8 cellular contexts compared by ENCODE assay signal in genomic region chr14:73058224-73058922, GRCh38. TPM values are rescaled to one million over a fixed set of nuclear protein-coding genes. Genes with fewer than 3 reads are reported as not detected.
DNase-seq lines count a peak whose midpoint lies in the region; ATAC-seq and TF ChIP-seq lines count a peak whose summit lies in the region.

TSS of gene RBM25 (plus strand) at chr14:73058534. CDS start at chr14:73071642, 13,108 bp downstream.

- H4K20me1 ChIP-seq in HCT116 (ENCODE audit: insufficient read depth) (peaks cover 19% of the 10 kb centered on the region; the same call in 1 of the 2 replicates), MM.1S (ENCODE audit: insufficient read depth, low read length) (no peaks in the 10 kb centered on the region; the same call in 1 of the 2 replicates)

- peaks cover 25% of the 10 kb centered on the region for H3K4me1 Mint-ChIP-seq in nephron progenitor cell
- H3K4me1 Mint-ChIP-seq in stimulated activated naive CD8-positive, alpha-beta T cell treated with anti-CD3 and anti-CD28 coated beads, Interleukin-15, amount 100 ng/mL, for 72 hours = peaks cover 27% of the 10 kb centered on the region

- no peaks in the 10 kb centered on the region for H3K9me3 Mint-ChIP-seq in nephron progenitor cell
- no peaks in the 10 kb centered on the region for H3K9me3 Mint-ChIP-seq in stimulated activated naive CD8-positive, alpha-beta T cell treated with anti-CD3 and anti-CD28 coated beads, Interleukin-15, amount 100 ng/mL, for 72 hours

- no peak within 1 kb of the TSS for H3K4me3 Mint-ChIP-seq in nephron progenitor cell
- H3K4me3 Mint-ChIP-seq in stimulated activated naive CD8-positive, alpha-beta T cell treated with anti-CD3 and anti-CD28 coated beads, Interleukin-15, amount 100 ng/mL, for 72 hours = no peak within 1 kb of the TSS

- H3K4me1 ChIP-seq in HCT116 (ENCODE audit: control insufficient read depth in 1 of 2, insufficient read depth in 2 of 2, low read length in 2 of 2) (peaks cover 7 to 17% of the 10 kb centered on the region in 2 experiments), MM.1S (ENCODE audit: low read length) (no peaks in the 10 kb centered on the region)

- intact Hi-C loops in HCT116 (cut with micrococcal nuclease) = no loop called here

- DNase-seq in GDM1 (lab: John Stamatoyannopoulos, UW) (peak; percentile 97), HCT116 (ENCODE audit: low read depth, low spot score) (peak; percentile 99), MM.1S (peak; percentile 92), SHP77 treated with DMSO at 0.1 percent for 48 hours (lab: John Stamatoyannopoulos, UW) (peak; percentile 97), fibroblast of the conjunctiva (ENCODE audit: low read depth) (peak; percentile 98), nephron progenitor cell (peak; percentile 93)
- DNase-seq in activated effector memory CD4-positive, alpha-beta T cell treated with anti-CD3 and anti-CD28 coated beads, Interleukin-2, amount 50 U/mL, for 16 hours = peak; percentile 98
- peak; percentile 96 to 97 for DNase-seq in stimulated activated naive CD8-positive, alpha-beta T cell treated with anti-CD3 and anti-CD28 coated beads, Interleukin-15, amount 100 ng/mL, for 72 hours

- H3K27ac Mint-ChIP-seq in nephron progenitor cell = peak within 1 kb of the TSS; percentile 19
- no peak within 1 kb of the TSS for H3K27ac Mint-ChIP-seq in stimulated activated naive CD8-positive, alpha-beta T cell treated with anti-CD3 and anti-CD28 coated beads, Interleukin-15, amount 100 ng/mL, for 72 hours

- H3K9me3 ChIP-seq in HCT116 (ENCODE audit: control insufficient read depth in 1 of 2, insufficient read depth in 1 of 2, low read depth in 1 of 2, low read length in 2 of 2) (no peaks in the 10 kb centered on the region), MM.1S (replicated peaks; ENCODE audit: insufficient read depth, low read length) (no peaks in the 10 kb centered on the region)

- ATAC-seq in HCT116 = peak; percentile 93
- ATAC-seq in stimulated activated naive CD8-positive, alpha-beta T cell treated with anti-CD3 and anti-CD28 coated beads, Interleukin-15, amount 100 ng/mL, for 72 hours = peak; percentile 99

- H3K27ac ChIP-seq in HCT116 (ENCODE audit: low read depth, low read length) (peak within 1 kb of the TSS; percentile 84), MM.1S (ENCODE audit: low read length) (peak within 1 kb of the TSS; percentile 86)

- RAD21 ChIA-PET in HCT116 (lab: Charles Lee; ENCODE audit: low non-redundant PET in 1 of 2, low total read pairs in 2 of 2, uncharacterized antibody in 2 of 2, unreplicated experiment in 2 of 2) = no interaction called here

- H2AFZ ChIP-seq in HCT116 (ENCODE audit: low read depth, low read length, poor library complexity, severe bottlenecking) (peak within 1 kb of the TSS; percentile 58), MM.1S (ENCODE audit: low read length) (peak within 1 kb of the TSS; percentile 78)

- CTCF ChIA-PET in HCT116 (lab: Charles Lee) = no interaction called here

- no peak for TF ChIP-seq CTCF in HCT116 (IDR thresholded peaks at IDR 0.05 in 2 of 3, conservative IDR thresholded peaks at IDR 0.05 in 1 of 3; ENCODE audit: borderline replicate concordance in 1 of 3, insufficient read depth in 1 of 3, low read depth in 2 of 3, low read length in 2 of 3)
- no peak for TF ChIP-seq CTCF in MM.1S (IDR thresholded peaks at IDR 0.05; ENCODE audit: low read length)
- no peak for TF ChIP-seq CTCF in nephron progenitor cell (IDR thresholded peaks at IDR 0.05)

- peak within 1 kb of the TSS; percentile 90 for H3K9ac ChIP-seq in HCT116 (ENCODE audit: low read length)
- H3K9ac ChIP-seq in MM.1S (ENCODE audit: low read length) = peak within 1 kb of the TSS; percentile 84

- H3K4me3 ChIP-seq in HCT116 (replicated peaks in 1 of 2; ENCODE audit: low read depth in 1 of 2, low read length in 2 of 2) (peak within 1 kb of the TSS; percentile 80 to 98), MM.1S (ENCODE audit: low read length) (peak within 1 kb of the TSS; percentile 79)

- TF ChIP-seq POLR2A in HCT116 (IDR thresholded peaks at IDR 0.05; ENCODE audit: borderline replicate concordance, extremely low read depth, insufficient read depth, insufficient read length) = peak; percentile 89

- BruUV-seq in HCT116 (replicated peaks; lab: Mats Ljungman, UMichigan) = no TSS peak

- H3K27me3 Mint-ChIP-seq in nephron progenitor cell (ENCODE audit: low read depth, poor library complexity) = peaks cover 8% of the 10 kb centered on the region
- no peaks in the 10 kb centered on the region for H3K27me3 Mint-ChIP-seq in stimulated activated naive CD8-positive, alpha-beta T cell treated with anti-CD3 and anti-CD28 coated beads, Interleukin-15, amount 100 ng/mL, for 72 hours

- POLR2A ChIA-PET in HCT116 (lab: Charles Lee) = interaction anchor here (0.6 to 2.2 kb wide), 11 partner anchors 8 to 400 kb away, joined by 3 to 11 read pairs (median 6); partner anchors contain the start of genes NUMB and ZFYVE1

- peak within 1 kb of the TSS; percentile 73 for H3K4me2 ChIP-seq in HCT116 (ENCODE audit: low read length)
- H3K4me2 ChIP-seq in MM.1S (ENCODE audit: low read depth, low read length) = peak within 1 kb of the TSS; percentile 61

- TF ChIP-seq RAD21 in HCT116 (IDR thresholded peaks at IDR 0.05; ENCODE audit: low read depth) = no peak

- H3K79me2 ChIP-seq in HCT116 (ENCODE audit: insufficient read depth, low read length) = peaks cover 60% of the 10 kb centered on the region
- H3K79me2 ChIP-seq in MM.1S (ENCODE audit: low read length) = peaks cover 47% of the 10 kb centered on the region

- peaks cover 0 to under 1% of the 10 kb centered on the region in 2 experiments; a peak in 1 of 4 replicates for H3K36me3 ChIP-seq in HCT116 (ENCODE audit: control insufficient read depth in 1 of 2, insufficient read depth in 2 of 2, low read length in 2 of 2)
- H3K36me3 ChIP-seq in MM.1S (replicated peaks; ENCODE audit: insufficient read depth, low read length) = no peaks in the 10 kb centered on the region

- H3K27me3 ChIP-seq in HCT116 (ENCODE audit: insufficient read depth, low read length) (no peaks in the 10 kb centered on the region), MM.1S (replicated peaks; ENCODE audit: insufficient read depth, low read length) (no peaks in the 10 kb centered on the region)

- no peaks in the 10 kb centered on the region for H3F3A ChIP-seq in MM.1S (ENCODE audit: insufficient read depth, low read length)

- H3K9me2 ChIP-seq in HCT116 (ENCODE audit: insufficient read depth) (no peaks in the 10 kb centered on the region), MM.1S (replicated peaks; ENCODE audit: insufficient read depth, low read length) (no peaks in the 10 kb centered on the region)

- peaks cover 28% of the 10 kb centered on the region for H3K36me3 Mint-ChIP-seq in nephron progenitor cell (ENCODE audit: low read depth)

TF ChIP-seq in HCT116, 20 proteins besides CTCF, POLR2A, EP300 and RAD21:
- TF ChIP-seq EZH2phosphoT487 (IDR thresholded peaks at IDR 0.05; ENCODE audit: borderline replicate concordance) (no peak), CEBPB (IDR thresholded peaks at IDR 0.05; ENCODE audit: low read depth) (no peak), YY1 (IDR thresholded peaks at IDR 0.05; ENCODE audit: extremely low read depth, insufficient replicate concordance, low read depth, low read length) (peak; percentile 97), JUND (IDR thresholded peaks at IDR 0.05) (peak; percentile 88), SRF (IDR thresholded peaks at IDR 0.05; ENCODE audit: low read depth) (peak; percentile 53), EGR1 (IDR thresholded peaks at IDR 0.05; ENCODE audit: low read depth) (peak; percentile 95), SP1 (IDR thresholded peaks at IDR 0.05; ENCODE audit: low read depth) (peak; percentile 69), ZFX (IDR thresholded peaks at IDR 0.05) (peak; percentile 97), ZNF274 (IDR thresholded peaks at IDR 0.05; ENCODE audit: low read depth, low read length) (no peak), POLR2AphosphoS5 (IDR thresholded peaks at IDR 0.05; ENCODE audit: low read depth, low read length) (peak; percentile 97), ZBTB33 (IDR thresholded peaks at IDR 0.05; ENCODE audit: extremely low read depth, insufficient replicate concordance, low read length) (peak; percentile 64), TCF7L2 (IDR thresholded peaks at IDR 0.05; ENCODE audit: borderline replicate concordance, extremely low read depth, insufficient read depth, insufficient read length) (peak; percentile 89), EZH2 (IDR thresholded peaks at IDR 0.05) (no peak), FOSL1 (IDR thresholded peaks at IDR 0.05; ENCODE audit: low read depth) (peak; percentile 68), SIN3A (IDR thresholded peaks at IDR 0.05; ENCODE audit: low read depth) (peak; percentile 97), CBX3 (IDR thresholded peaks at IDR 0.05; ENCODE audit: low read depth) (peak; percentile 80)
- TF ChIP-seq, protein P1, sequence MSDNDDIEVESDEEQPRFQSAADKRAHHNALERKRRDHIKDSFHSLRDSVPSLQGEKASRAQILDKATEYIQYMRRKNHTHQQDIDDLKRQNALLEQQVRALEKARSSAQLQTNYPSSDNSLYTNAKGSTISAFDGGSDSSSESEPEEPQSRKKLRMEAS (IDR thresholded peaks at IDR 0.05) = peak; percentile 80

RNA-seq across cellular contexts. Expression of gene RBM25, which starts in this region (rescaled TPM):
- 80.1 TPM for total RNA-seq in HCT116 (2021; ENCODE audit: unreplicated experiment)
- 36.0 and 42.0 TPM in 2 replicates for polyA plus RNA-seq in HCT116 (2012)

Comparison
In these comparisons a context has a peak if more than half of its experiments do, and no peak if none do; other contexts are left out.
1. Peak in every context shown above with its lines: DNase-seq, ATAC-seq, H3K4me3 ChIP-seq and H3K27ac ChIP-seq.